Comparison of ENCODE assay signal across 8 cellular contexts in the genomic region with DNA sequence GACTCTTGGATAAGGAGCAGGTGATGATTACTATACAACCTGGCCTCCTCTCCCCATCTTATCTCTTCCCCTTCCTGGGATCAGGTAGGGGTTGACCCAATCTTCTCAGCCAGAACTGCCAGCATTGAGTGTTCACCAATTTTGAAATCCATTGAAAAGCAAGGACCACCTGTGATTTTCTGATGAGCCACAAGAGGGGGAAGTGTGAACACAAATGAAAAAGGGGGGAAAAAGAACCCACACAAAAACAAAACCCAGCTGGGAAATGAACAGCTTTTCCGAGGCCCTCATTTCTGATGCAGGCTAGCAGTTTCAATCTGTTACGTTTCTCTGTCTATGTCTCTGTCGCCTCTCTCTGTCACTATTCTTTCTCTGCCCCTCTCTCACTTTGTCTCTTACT.
DNase-seq lines count a peak whose midpoint lies in the region; ATAC-seq and TF ChIP-seq lines count a peak whose summit lies in the region.
"Had no signal": no experiment of that assay in that cellular context is flagged by ENCODE, and none has a peak within 500 bp of the region (broad histone marks: within the 10 kb centered on the region; RNA-seq: fewer than 3 reads in every experiment).

No MANE protein-coding gene starts in this region.

- H3K79me2 ChIP-seq in neural progenitor cell (ENCODE audit: low read depth): no peaks in the 10 kb centered on the region

- H3K9ac ChIP-seq in neural progenitor cell: no peak overlapping the region

- H2AFZ ChIP-seq in neural progenitor cell (replicated peaks): no peak overlapping the region

- no peaks in the 10 kb centered on the region; the same call in none of the 2 replicates for H3K27me3 ChIP-seq in GM06990 (replicated peaks; ENCODE audit: control insufficient read depth, insufficient read depth, low read length)
- H3K27me3 ChIP-seq in neural progenitor cell: no peaks in the 10 kb centered on the region
- H3K27me3 ChIP-seq in gastroesophageal sphincter: no peaks in the 10 kb centered on the region
- H3K27me3 ChIP-seq in transverse colon: no peaks in the 10 kb centered on the region

- no peak overlapping the region for H3K4me3 ChIP-seq in GM06990 (replicated peaks; ENCODE audit: low read depth, low read length)
- no peak overlapping the region for H3K4me3 ChIP-seq in neural progenitor cell
- H3K4me3 ChIP-seq in gastroesophageal sphincter: no peak overlapping the region
- H3K4me3 ChIP-seq in transverse colon: no peak overlapping the region

- H3K9me3 ChIP-seq in neural progenitor cell (ENCODE audit: low read depth) (no peaks in the 10 kb centered on the region), gastroesophageal sphincter (no peaks in the 10 kb centered on the region), transverse colon (no peaks in the 10 kb centered on the region)

- no peaks in the 10 kb centered on the region for H3F3A ChIP-seq in neural progenitor cell (ENCODE audit: low read depth)

- H3K36me3 ChIP-seq in GM06990 (ENCODE audit: control insufficient read depth, insufficient read depth, low read length) (no peaks in the 10 kb centered on the region), neural progenitor cell (no peaks in the 10 kb centered on the region), gastroesophageal sphincter (no peaks in the 10 kb centered on the region), transverse colon (no peaks in the 10 kb centered on the region)

- TF ChIP-seq POLR2A in gastroesophageal sphincter (IDR thresholded peaks at IDR 0.05) (no peak), transverse colon (IDR thresholded peaks at IDR 0.05) (no peak)

- no peaks in the 10 kb centered on the region for H4K20me1 ChIP-seq in neural progenitor cell (ENCODE audit: low read depth)

- H3K4me3 Mint-ChIP-seq in neural progenitor cell: no peak overlapping the region

- WGBS in gastroesophageal sphincter (ENCODE audit: low coverage in 1 of 2), 2 donors: 7 to 16% methylated on average over 3 of the region's 3 CpGs
- 41 to 62% methylated on average over 3 of the region's 3 CpGs for WGBS in transverse colon (ENCODE audit: low coverage in 1 of 2), 2 donors

- no peak for ATAC-seq in gastroesophageal sphincter

- TF ChIP-seq CTCF in GM06990 (IDR thresholded peaks at IDR 0.05; ENCODE audit: insufficient read depth, low read length, poor library complexity, severe bottlenecking): peak; percentile 26
- TF ChIP-seq CTCF in neural progenitor cell (IDR thresholded peaks at IDR 0.05): peak; percentile 67
- peak in 1 of 4 experiments; percentile 38 for TF ChIP-seq CTCF in gastroesophageal sphincter (IDR thresholded peaks at IDR 0.05)
- peak in 1 of 5 experiments; percentile 11 for TF ChIP-seq CTCF in transverse colon (IDR thresholded peaks at IDR 0.05)

- H3K27ac ChIP-seq in neural progenitor cell (no peak overlapping the region), gastroesophageal sphincter (no peak overlapping the region), transverse colon (no peak overlapping the region)

- H3K4me1 Mint-ChIP-seq in neural progenitor cell: peaks cover 39% of the 10 kb centered on the region

- peaks cover 26% of the 10 kb centered on the region for H3K4me1 ChIP-seq in neural progenitor cell
- H3K4me1 ChIP-seq in gastroesophageal sphincter: no peaks in the 10 kb centered on the region
- no peaks in the 10 kb centered on the region for H3K4me1 ChIP-seq in transverse colon

- H3K27ac Mint-ChIP-seq in neural progenitor cell: peak overlapping the region; percentile 28

- peak overlapping the region; percentile 9 for H3K4me2 ChIP-seq in neural progenitor cell

- H3K9me3 Mint-ChIP-seq in neural progenitor cell: no peaks in the 10 kb centered on the region

- no peaks in the 10 kb centered on the region for H3K36me3 Mint-ChIP-seq in neural progenitor cell

- DNase-seq in GM06990 (ENCODE audit: extremely low read depth, insufficient read length) (no peak), NCI-H1092 treated with DMSO at 0.1 percent for 48 hours (lab: John Stamatoyannopoulos, UW) (peak; percentile 73), astrocyte of the hippocampus (ENCODE audit: low read depth, low spot score) (peak; percentile 34), neural progenitor cell (ENCODE audit: low spot score) (peak; percentile 61), transverse colon (no peak)
- DNase-seq in stimulated activated CD8-positive, alpha-beta memory T cell treated with anti-CD3 and anti-CD28 coated beads, Interleukin-4, amount 100 ng/mL, for 48 hours: no peak
- DNase-seq: stimulated activated CD4-positive, alpha-beta T cell treated with anti-CD3 and anti-CD28 coated beads, Interleukin-4, amount 100 ng/mL, for 1 hour had no signal

- in situ Hi-C loops in transverse colon (cut with MboI; ENCODE audit: low pct_ligation_motif_present in 1 of 4, low pct_unique_long_range_greater_than_20kb in 1 of 4, low sequenced_read_pairs in 3 of 4): no loop called here

- H3K27me3 Mint-ChIP-seq in neural progenitor cell (ENCODE audit: insufficient read depth, low read depth): peaks cover 4% of the 10 kb centered on the region

- intact Hi-C loops in transverse colon (cut with DNase I; ENCODE audit: low total_unique reads): no loop called here

- TF ChIP-seq EP300 in gastroesophageal sphincter (IDR thresholded peaks at IDR 0.05) (no peak), transverse colon (IDR thresholded peaks at IDR 0.05; ENCODE audit: low read depth) (no peak)

Comparison
In these comparisons a context has a peak if more than half of its experiments do, and no peak if none do; other contexts are left out.
1. DNase-seq: peak in NCI-H1092 treated with DMSO at 0.1 percent for 48 hours (single experiment), astrocyte of the hippocampus (single experiment) and neural progenitor cell (single experiment); none in GM06990 (single experiment), transverse colon (single experiment) and stimulated activated CD8-positive, alpha-beta memory T cell treated with anti-CD3 and anti-CD28 coated beads, Interleukin-4, amount 100 ng/mL, for 48 hours (single experiment).